In the genomic region with DNA sequence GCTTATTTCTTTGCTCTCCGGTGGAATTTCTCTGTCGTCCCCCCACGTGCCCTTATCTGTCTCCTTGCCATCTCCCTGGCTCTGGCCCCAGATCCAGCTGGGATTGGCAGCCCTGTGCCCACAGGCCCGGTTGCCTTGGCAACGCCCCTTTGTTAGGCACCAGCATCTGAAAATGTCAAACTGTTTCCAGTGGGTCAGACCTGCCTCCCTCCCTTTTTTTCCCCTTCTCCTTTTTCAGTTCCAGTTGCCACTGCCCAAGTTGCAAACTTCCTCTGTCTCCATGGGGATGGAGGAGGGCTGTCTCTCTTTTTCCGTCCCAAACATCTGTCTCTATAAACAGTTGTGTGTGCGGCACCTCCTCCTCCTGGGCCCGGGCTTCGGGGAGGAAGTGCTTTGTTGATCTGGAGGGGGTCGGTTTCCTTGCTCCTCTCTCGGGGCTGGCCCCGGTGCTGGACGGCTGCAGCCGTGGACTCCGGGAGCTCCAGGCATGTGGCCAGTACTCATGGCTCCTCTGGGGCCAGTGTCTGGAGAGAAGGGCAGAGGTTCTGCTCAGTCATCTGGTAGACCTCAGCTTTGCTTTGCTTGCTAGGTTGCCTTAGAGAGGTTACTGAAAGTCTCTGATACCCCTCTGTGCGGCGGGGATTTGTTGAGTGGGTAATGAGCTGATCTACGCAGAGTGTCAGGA, we compare ENCODE assay signal across 9 cellular contexts. TPM values are rescaled to one million over a fixed set of nuclear protein-coding genes. Genes with fewer than 3 reads are reported as not detected.
DNase-seq lines count a peak whose midpoint lies in the region; ATAC-seq, FAIRE-seq and TF ChIP-seq lines count a peak whose summit lies in the region.
"Had no signal": no experiment of that assay in that cellular context is flagged by ENCODE, and none has a peak within 500 bp of the region (broad histone marks: within the 10 kb centered on the region; RNA-seq: fewer than 3 reads in every experiment).

No MANE protein-coding gene starts in this region.

- peaks cover under 1% of the 10 kb centered on the region for H3K9me3 Mint-ChIP-seq in astrocyte (ENCODE audit: unreplicated experiment)

- peak overlapping the region; percentile 73 for H3K9ac ChIP-seq in astrocyte (ENCODE audit: low read length)

- H3K4me1 ChIP-seq in astrocyte (ENCODE audit: insufficient read depth, low read length) (peaks cover 30% of the 10 kb centered on the region), gastrocnemius medialis (peaks cover 26 to 39% of the 10 kb centered on the region in 2 donors)

- POLR2A ChIA-PET in HEK293T (lab: Yijun Ruan, JAX): no interaction called here

- H3K9me3 ChIP-seq in astrocyte (ENCODE audit: insufficient read depth, low read depth, low read length) (no peaks in the 10 kb centered on the region), gastrocnemius medialis (no peaks in the 10 kb centered on the region)

- H3K79me2 ChIP-seq in astrocyte (ENCODE audit: insufficient read depth, low read length): no peaks in the 10 kb centered on the region

- no peaks in the 10 kb centered on the region for H3K36me3 Mint-ChIP-seq in astrocyte (ENCODE audit: low read depth, unreplicated experiment)

- H3K4me2 ChIP-seq in astrocyte (ENCODE audit: low read length): peak overlapping the region; percentile 73

- H3K4me3 Mint-ChIP-seq in astrocyte (ENCODE audit: unreplicated experiment): peak overlapping the region; percentile 52

- H3K36me3 ChIP-seq in astrocyte (ENCODE audit: insufficient read depth, low read length) (no peaks in the 10 kb centered on the region), gastrocnemius medialis (no peaks in the 10 kb centered on the region)

- no peak overlapping the region for H3K4me3 ChIP-seq in astrocyte (ENCODE audit: insufficient read depth, low read depth, low read length)
- peak overlapping the region in 3 of 4 donors; percentile 15 to 36 (median 31) for H3K4me3 ChIP-seq in gastrocnemius medialis

- in situ Hi-C loops in gastrocnemius medialis (cut with MboI; ENCODE audit: low sequenced_read_pairs in 4 of 4): no loop called here

- FAIRE-seq in astrocyte (lab: Jason Lieb, UNC): no peak
- FAIRE-seq: A204.1 had no signal

- peaks cover 1% of the 10 kb centered on the region for H3K27me3 Mint-ChIP-seq in astrocyte (ENCODE audit: low read depth, unreplicated experiment)

- H3K4me1 Mint-ChIP-seq in astrocyte (ENCODE audit: low read depth, unreplicated experiment): peaks cover 13% of the 10 kb centered on the region

- no peaks in the 10 kb centered on the region for H4K20me1 ChIP-seq in astrocyte (ENCODE audit: insufficient read depth, low read length)

- ATAC-seq in gastrocnemius medialis: peak; percentile 55 to 69

- intact Hi-C loops in gastrocnemius medialis (cut with DNase I; ENCODE audit: low total_unique reads): loop anchor here (2.0 kb wide), 1 partner anchor 36 kb away; a partner anchor contains a TSS

- CTCF ChIA-PET in HEK293T (lab: Yijun Ruan, JAX): interaction anchor here (1.0 kb wide), 1 partner anchor 121 kb away, joined by 4 read pairs; no protein-coding TSS in a partner anchor

- peak in 2 of 3 experiments; percentile 62 to 73 for DNase-seq in NCI-H1417 (lab: John Stamatoyannopoulos, UW)
- DNase-seq in NCI-H1417 treated with DMSO at 0.1 percent for 48 hours (lab: John Stamatoyannopoulos, UW): no peak
- peak; percentile 42 to 51 for DNase-seq in NCI-H446 (lab: John Stamatoyannopoulos, UW)
- peak; percentile 68 for DNase-seq in astrocyte (ENCODE audit: low read depth)
- peak in 40 of 51 donors; percentile 10 to 77 (median 58) for DNase-seq in hypothalamus (lab: John Stamatoyannopoulos, UW)
- DNase-seq in gastrocnemius medialis: peak; percentile 66 to 77
- DNase-seq in HEK293T (ENCODE audit: extremely low spot score): no peak
- DNase-seq in NCI-H1105 (lab: John Stamatoyannopoulos, UW): no peak

- peak in 1 of 2 donors; percentile 16 for TF ChIP-seq POLR2A in gastrocnemius medialis (IDR thresholded peaks at IDR 0.05)

- H3K27me3 ChIP-seq in astrocyte (ENCODE audit: insufficient read depth, low read length) (no peaks in the 10 kb centered on the region), gastrocnemius medialis (no peaks in the 10 kb centered on the region)

- peak overlapping the region; percentile 49 for H2AFZ ChIP-seq in astrocyte (ENCODE audit: low read depth, low read length)

- peak overlapping the region; percentile 83 for H3K27ac ChIP-seq in astrocyte (ENCODE audit: low read depth, low read length)
- peak overlapping the region; percentile 68 to 83 (median 74) for H3K27ac ChIP-seq in gastrocnemius medialis

- TF ChIP-seq CTCF in astrocyte (IDR thresholded peaks at IDR 0.05; ENCODE audit: insufficient read depth, low read depth, low read length): no peak
- no peak for TF ChIP-seq CTCF in gastrocnemius medialis (IDR thresholded peaks at IDR 0.05 in 4 of 5, conservative IDR thresholded peaks at IDR 0.05 in 1 of 5)

- H3K27ac Mint-ChIP-seq in astrocyte (ENCODE audit: unreplicated experiment): peak overlapping the region; percentile 84

TF ChIP-seq in HEK293T, 16 proteins besides CTCF, POLR2A, EP300 and RAD21:
- TF ChIP-seq L3MBTL2 (conservative IDR thresholded peaks at IDR 0.05) (no peak), ELF4 (IDR thresholded peaks at IDR 0.05) (no peak), ARNT (IDR thresholded peaks at IDR 0.05) (no peak)
- TF ChIP-seq, protein P1, sequence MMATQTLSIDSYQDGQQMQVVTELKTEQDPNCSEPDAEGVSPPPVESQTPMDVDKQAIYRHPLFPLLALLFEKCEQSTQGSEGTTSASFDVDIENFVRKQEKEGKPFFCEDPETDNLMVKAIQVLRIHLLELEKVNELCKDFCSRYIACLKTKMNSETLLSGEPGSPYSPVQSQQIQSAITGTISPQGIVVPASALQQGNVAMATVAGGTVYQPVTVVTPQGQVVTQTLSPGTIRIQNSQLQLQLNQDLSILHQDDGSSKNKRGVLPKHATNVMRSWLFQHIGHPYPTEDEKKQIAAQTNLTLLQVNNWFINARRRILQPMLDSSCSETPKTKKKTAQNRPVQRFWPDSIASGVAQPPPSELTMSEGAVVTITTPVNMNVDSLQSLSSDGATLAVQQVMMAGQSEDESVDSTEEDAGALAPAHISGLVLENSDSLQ (IDR thresholded peaks at IDR 0.05): no peak

RNA-seq across cellular contexts. Expression of a gene that starts 35.3 kb away (rescaled TPM):
- total RNA-seq in astrocyte (13.4 and 16.7 TPM in 2 replicates), gastrocnemius medialis (10 to 100 TPM in 3 of 4 donors, 1 to 10 TPM in 1; 4.5 to 44.2 (median 16.4) TPM)

RNA-seq across cellular contexts. Expression of a gene that starts 53.9 kb away (rescaled TPM):
- total RNA-seq in astrocyte (31.3 and 32.0 TPM in 2 replicates), gastrocnemius medialis (10 to 100 TPM; 16.6 to 30.0 (median 21.8) TPM)

Comparison
In these comparisons a context has a peak if more than half of its experiments do, and no peak if none do; other contexts are left out.
1. DNase-seq: peak in NCI-H1417 (2 of 3), NCI-H446 (2 of 2), astrocyte (single experiment), hypothalamus (40 of 51) and gastrocnemius medialis (2 of 2); none in NCI-H1417 treated with DMSO at 0.1 percent for 48 hours (single experiment), HEK293T (single experiment) and NCI-H1105 (single experiment).